9 cellular contexts compared by ENCODE assay signal in the genomic region with DNA sequence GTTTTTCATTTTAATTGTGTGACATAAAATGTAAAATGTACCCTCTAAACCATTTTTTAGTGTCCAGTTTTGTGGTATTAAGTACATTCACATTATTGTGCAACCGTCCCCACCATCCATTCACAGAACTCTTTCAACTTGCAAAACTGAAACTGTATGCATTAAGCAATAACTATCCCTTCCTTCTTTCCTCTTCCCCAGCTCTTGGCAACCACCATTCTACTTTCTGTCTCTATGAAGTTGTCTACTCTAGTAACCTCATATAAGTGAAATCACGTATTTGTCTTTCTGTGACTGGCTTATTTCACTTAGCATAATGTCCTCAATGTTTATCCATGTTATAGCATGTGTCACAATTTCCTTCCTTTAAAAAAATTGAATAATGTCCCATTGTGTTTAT.
DNase-seq lines count a peak whose midpoint lies in the region; ATAC-seq and TF ChIP-seq lines count a peak whose summit lies in the region.
"Had no signal": no experiment of that assay in that cellular context is flagged by ENCODE, and none has a peak within 500 bp of the region (broad histone marks: within the 10 kb centered on the region; RNA-seq: fewer than 3 reads in every experiment).

No MANE protein-coding gene starts in this region.

- no peaks in the 10 kb centered on the region for H3K9me2 ChIP-seq in Karpas-422 (replicated peaks; ENCODE audit: insufficient read depth, low read length)

- H3K27me3 Mint-ChIP-seq in endothelial cell (ENCODE audit: unreplicated experiment) = peaks cover 4% of the 10 kb centered on the region
- no peaks in the 10 kb centered on the region for H3K27me3 Mint-ChIP-seq in CD8-positive, alpha-beta T cell (ENCODE audit: low read depth)

- H3K36me3 Mint-ChIP-seq in endothelial cell (ENCODE audit: low read depth, unreplicated experiment) = peaks cover 40% of the 10 kb centered on the region
- H3K36me3 Mint-ChIP-seq in CD8-positive, alpha-beta T cell = no peaks in the 10 kb centered on the region

- H3K27ac Mint-ChIP-seq in endothelial cell (ENCODE audit: unreplicated experiment) = no peak overlapping the region
- H3K27ac Mint-ChIP-seq in CD8-positive, alpha-beta T cell = no peak overlapping the region

- intact Hi-C loops in CD8-positive, alpha-beta T cell (cut with DNase I, micrococcal nuclease) = no loop called here

- H3K4me1 Mint-ChIP-seq in endothelial cell (ENCODE audit: unreplicated experiment) = peaks cover 55% of the 10 kb centered on the region
- H3K4me1 Mint-ChIP-seq in CD8-positive, alpha-beta T cell (ENCODE audit: low read depth) = no peaks in the 10 kb centered on the region

- H3K79me2 ChIP-seq in DND-41 (ENCODE audit: insufficient read depth, low read length) = peaks cover 100% of the 10 kb centered on the region
- no peaks in the 10 kb centered on the region for H3K79me2 ChIP-seq in Karpas-422 (ENCODE audit: low read length)

- peaks cover 80% of the 10 kb centered on the region for H4K20me1 ChIP-seq in DND-41 (ENCODE audit: insufficient read depth, low read length)
- no peaks in the 10 kb centered on the region for H4K20me1 ChIP-seq in Karpas-422 (ENCODE audit: insufficient read depth, low read depth, low read length)

- no peaks in the 10 kb centered on the region for H3K9me3 Mint-ChIP-seq in endothelial cell (ENCODE audit: unreplicated experiment)
- H3K9me3 Mint-ChIP-seq in CD8-positive, alpha-beta T cell = no peaks in the 10 kb centered on the region

- H3K4me2 ChIP-seq in DND-41 (ENCODE audit: insufficient read depth, low read length) = no peak overlapping the region
- H3K4me2 ChIP-seq in Karpas-422 (ENCODE audit: low read depth, low read length, poor library complexity, severe bottlenecking) = no peak overlapping the region

- CTCF ChIA-PET in CD8-positive, alpha-beta T cell (lab: Charles Lee) = no interaction called here

- TF ChIP-seq CTCF in DND-41 (IDR thresholded peaks at IDR 0.05; ENCODE audit: borderline replicate concordance, extremely low read depth, low read length, poor library complexity, severe bottlenecking) = no peak
- no peak for TF ChIP-seq CTCF in endothelial cell (IDR thresholded peaks at IDR 0.05; ENCODE audit: unreplicated experiment)
- TF ChIP-seq CTCF in CD8-positive, alpha-beta T cell (IDR thresholded peaks at IDR 0.05) = no peak

- H3K4me3 Mint-ChIP-seq in endothelial cell (ENCODE audit: unreplicated experiment) = peak overlapping the region; percentile 32
- H3K4me3 Mint-ChIP-seq in CD8-positive, alpha-beta T cell = no peak overlapping the region

- POLR2A ChIA-PET in CD8-positive, alpha-beta T cell (lab: Charles Lee) = no interaction called here

- H3K9ac ChIP-seq in DND-41 (ENCODE audit: low read depth, low read length) (no peak overlapping the region), Karpas-422 (ENCODE audit: low read length) (no peak overlapping the region)

- DNase-seq in DND-41 (no peak), endothelial cell (ENCODE audit: low spot score) (no peak), Karpas-422 (no peak), NCI-H2107 (lab: John Stamatoyannopoulos, UW) (no peak), cortex of kidney (lab: John Stamatoyannopoulos, UW) (no peak)
- no peak for DNase-seq in CD8-positive, alpha-beta T cell
- DNase-seq: stimulated activated CD4-positive, alpha-beta T cell treated with anti-CD3 and anti-CD28 coated beads, Interleukin-4, amount 100 ng/mL, for 1 hour had no signal

- H3K27me3 ChIP-seq in DND-41 (ENCODE audit: insufficient read depth, low read length, poor library complexity) (no peaks in the 10 kb centered on the region), Karpas-422 (ENCODE audit: low read length) (no peaks in the 10 kb centered on the region)
- no peaks in the 10 kb centered on the region for H3K27me3 ChIP-seq in CD8-positive, alpha-beta T cell (ENCODE audit: insufficient read depth, low read length)

- H3K36me3 ChIP-seq in DND-41 (ENCODE audit: insufficient read depth, low read length) (peaks cover 52% of the 10 kb centered on the region), Karpas-422 (ENCODE audit: insufficient read depth, low read length) (no peaks in the 10 kb centered on the region)
- H3K36me3 ChIP-seq in CD8-positive, alpha-beta T cell (ENCODE audit: insufficient read depth, low read length) = no peaks in the 10 kb centered on the region

- H3K4me3 ChIP-seq in DND-41 (ENCODE audit: low read depth in 1 of 2, low read length in 2 of 2) (no peak overlapping the region), Karpas-422 (ENCODE audit: low read length) (no peak overlapping the region)
- no peak overlapping the region for H3K4me3 ChIP-seq in CD8-positive, alpha-beta T cell (ENCODE audit: low read depth, low read length)

- no peaks in the 10 kb centered on the region for H3K9me3 ChIP-seq in DND-41 (ENCODE audit: insufficient read depth, low read length, severe bottlenecking)
- no peaks in the 10 kb centered on the region for H3K9me3 ChIP-seq in CD8-positive, alpha-beta T cell (ENCODE audit: low read length)
- no peaks in the 10 kb centered on the region for H3K9me3 ChIP-seq in Karpas-422 (ENCODE audit: low read length)

- H3K4me1 ChIP-seq in DND-41 (ENCODE audit: insufficient read depth, low read length) = peaks cover 11% of the 10 kb centered on the region
- no peaks in the 10 kb centered on the region for H3K4me1 ChIP-seq in CD8-positive, alpha-beta T cell (ENCODE audit: insufficient read depth, low read length)
- no peaks in the 10 kb centered on the region for H3K4me1 ChIP-seq in Karpas-422 (ENCODE audit: low read length)

- 0 out of 2 replicates have a peak overlapping the region, but pooled peaks have one; percentile 6 for H3K27ac ChIP-seq in DND-41 (ENCODE audit: low read length)
- H3K27ac ChIP-seq in CD8-positive, alpha-beta T cell (ENCODE audit: low read depth, low read length) = no peak overlapping the region
- H3K27ac ChIP-seq in Karpas-422 (ENCODE audit: low read length) = no peak overlapping the region

- ATAC-seq in DND-41 (ENCODE audit: insufficient read depth, low read depth) (0 out of 3 replicates have a peak, but pooled peaks have one; percentile 36), GM21390 (IDR thresholded peaks at IDR 0.05; ENCODE audit: unreplicated experiment) (peak; percentile 66), HG03520 (IDR thresholded peaks at IDR 0.05; ENCODE audit: unreplicated experiment) (peak; percentile 58)
- ATAC-seq in CD8-positive, alpha-beta T cell = no peak

- H2AFZ ChIP-seq in DND-41 (ENCODE audit: low read depth, low read length) (no peak overlapping the region), Karpas-422 (ENCODE audit: low read length) (no peak overlapping the region)
